Comparison of ENCODE assay signal across 16 cellular contexts in genomic region chr22:48858121-48858520, GRCh38.
DNase-seq lines count a peak whose midpoint lies in the region; ATAC-seq and TF ChIP-seq lines count a peak whose summit lies in the region.
"Had no signal": no experiment of that assay in that cellular context is flagged by ENCODE, and none has a peak within 500 bp of the region (broad histone marks: within the 10 kb centered on the region; RNA-seq: fewer than 3 reads in every experiment).

No MANE protein-coding gene starts in this region.

- no peak overlapping the region for H3K9ac ChIP-seq in H9 (ENCODE audit: extremely low read depth, insufficient read length, low read length)

- no peaks in the 10 kb centered on the region for H3K23me2 ChIP-seq in H9 (ENCODE audit: insufficient read length, low read depth, low read length, poor library complexity, severe bottlenecking)

- no peak overlapping the region for H3K4me3 ChIP-seq in Peyer's patch
- no peak overlapping the region for H3K4me3 ChIP-seq in gastroesophageal sphincter
- H3K4me3 ChIP-seq: A549, GM12878, GM23338 had no signal

- peaks cover 11 to 12% of the 10 kb centered on the region in 2 experiments; a peak in 3 of 5 replicates for H3K9me3 Mint-ChIP-seq in H9

- no peaks in the 10 kb centered on the region for H4K20me1 ChIP-seq in H9 (ENCODE audit: control insufficient read depth, insufficient read depth, insufficient read length)

- no peaks in the 10 kb centered on the region for H3K36me3 ChIP-seq in Peyer's patch
- no peaks in the 10 kb centered on the region for H3K36me3 ChIP-seq in gastroesophageal sphincter
- H3K36me3 ChIP-seq: BE2C had no signal

- H3K4ac ChIP-seq in H9 (ENCODE audit: low read depth, low read length) = no peak overlapping the region

- H2BK12ac ChIP-seq in H9 (ENCODE audit: insufficient read length, low read depth, low read length) = no peak overlapping the region

- no peak overlapping the region for H2AFZ ChIP-seq in H9 (ENCODE audit: low read length)
- H2AFZ ChIP-seq: GM23338 had no signal

- no peak overlapping the region for H2AK5ac ChIP-seq in H9 (ENCODE audit: insufficient read length, low read length)

- no peak overlapping the region for H4K8ac ChIP-seq in H9 (replicated peaks; ENCODE audit: insufficient read length, low read depth, low read length)

- no peak overlapping the region for H3K23ac ChIP-seq in H9 (ENCODE audit: insufficient read length, low read depth, low read length)

- H3K14ac ChIP-seq in H9 (ENCODE audit: insufficient read depth, low read length) = no peak overlapping the region

- H3K27me3 Mint-ChIP-seq in H9 (ENCODE audit: low read depth) = peaks cover 35% of the 10 kb centered on the region

- H3K27ac ChIP-seq in H9 (ENCODE audit: insufficient read length, low read depth, low read length) (no peak overlapping the region), Peyer's patch (no peak overlapping the region), gastroesophageal sphincter (no peak overlapping the region)
- H3K27ac ChIP-seq: A549, C4-2B, HL-60 had no signal

- H3K79me2 ChIP-seq in H9 (ENCODE audit: insufficient read depth, low read length) = no peaks in the 10 kb centered on the region

- no peaks in the 10 kb centered on the region for H3K79me1 ChIP-seq in H9 (ENCODE audit: insufficient read depth, low read depth, low read length, poor library complexity, severe bottlenecking)

- no peak overlapping the region for H3K56ac ChIP-seq in H9 (ENCODE audit: insufficient read length, low read depth, low read length)

- H4K91ac ChIP-seq in H9 (ENCODE audit: insufficient read length, low read depth, low read length) = no peak overlapping the region

- TF ChIP-seq POLR2A in Peyer's patch (IDR thresholded peaks at IDR 0.05) = no peak
- TF ChIP-seq POLR2A in gastroesophageal sphincter (IDR thresholded peaks at IDR 0.05) = no peak

- ATAC-seq in left lobe of liver (no peak), sciatic nerve (no peak), gastroesophageal sphincter (no peak), GM21360 (IDR thresholded peaks at IDR 0.05; ENCODE audit: unreplicated experiment) (no peak)
- ATAC-seq: A549, GM12878, GM23338 had no signal

- no peak overlapping the region for H3K4me3 Mint-ChIP-seq in H9
- H3K4me3 Mint-ChIP-seq: CD4-positive, alpha-beta memory T cell; GM23338 had no signal

- H2BK15ac ChIP-seq in H9 (ENCODE audit: low read depth, low read length) = no peak overlapping the region

- no peak overlapping the region for H3K18ac ChIP-seq in H9 (ENCODE audit: insufficient read length, low read depth, low read length)

- DNase-seq in H9 (peak; percentile 5), Peyer's patch (peak in 2 of 3 donors; percentile 32 to 33), left lobe of liver (ENCODE audit: low spot score) (peak; percentile 23), sciatic nerve (ENCODE audit: low spot score) (peak; percentile 53), NCI-H1048 (lab: John Stamatoyannopoulos, UW) (no peak)
- DNase-seq: BE2C; CD4-positive, alpha-beta memory T cell; DMS79; H7 had no signal

- no peak overlapping the region for H2BK120ac ChIP-seq in H9 (ENCODE audit: low read depth, low read length, poor library complexity, severe bottlenecking)

- no peaks in the 10 kb centered on the region for H3K9me3 ChIP-seq in H9 (ENCODE audit: control insufficient read depth, low read depth, low read length)
- no peaks in the 10 kb centered on the region for H3K9me3 ChIP-seq in Peyer's patch
- H3K9me3 ChIP-seq in gastroesophageal sphincter = no peaks in the 10 kb centered on the region
- H3K9me3 ChIP-seq: A549 had no signal

- no peak overlapping the region for H2BK5ac ChIP-seq in H9 (ENCODE audit: insufficient read length, low read length)

- no CpG with 5 or more reads among the region's 9 CpGs for WGBS in H9 (ENCODE audit: extremely low coverage, insufficient read length, low lambda C conversion rate)
- 89 to 90% methylated on average over 4 of the region's 9 CpGs for WGBS in gastroesophageal sphincter (ENCODE audit: low coverage in 1 of 2), 2 donors

- no peaks in the 10 kb centered on the region for H3K27me3 ChIP-seq in H9 (ENCODE audit: insufficient read depth, low read length)
- H3K27me3 ChIP-seq in Peyer's patch = no peaks in the 10 kb centered on the region
- H3K27me3 ChIP-seq in gastroesophageal sphincter = peaks cover 26% of the 10 kb centered on the region
- H3K27me3 ChIP-seq: BE2C had no signal

- intact Hi-C loops in sciatic nerve (cut with DNase I) = no loop called here

- H3K27ac Mint-ChIP-seq in H9 = peak overlapping the region in 1 of 3 experiments; percentile 44; a peak in 1 of 7 replicates
- H3K27ac Mint-ChIP-seq: GM23338 had no signal

- H2BK20ac ChIP-seq in H9 (ENCODE audit: low read depth, low read length, poor library complexity, severe bottlenecking) = no peak overlapping the region

- peaks cover 0 to 3% (median 0%) of the 10 kb centered on the region in 3 experiments; a peak in 3 of 7 replicates for H3K36me3 Mint-ChIP-seq in H9 (ENCODE audit: insufficient read depth in 1 of 3, low read depth in 3 of 3)
- H3K36me3 Mint-ChIP-seq: CD4-positive, alpha-beta memory T cell had no signal

- TF ChIP-seq EP300 in gastroesophageal sphincter (IDR thresholded peaks at IDR 0.05) = no peak

- H4K5ac ChIP-seq in H9 (ENCODE audit: insufficient read length, low read depth, low read length) = no peak overlapping the region

- TF ChIP-seq CTCF in H9 (conservative IDR thresholded peaks at IDR 0.05) (no peak), Peyer's patch (IDR thresholded peaks at IDR 0.05) (no peak), gastroesophageal sphincter (IDR thresholded peaks at IDR 0.05) (no peak)

- peaks cover 0 to 4% of the 10 kb centered on the region in 2 experiments; a peak in 1 of 4 replicates for H3K4me1 Mint-ChIP-seq in H9
- H3K4me1 Mint-ChIP-seq: CD4-positive, alpha-beta memory T cell; GM23338 had no signal

- no peak overlapping the region for H3T11ph ChIP-seq in H9 (ENCODE audit: low read length)

- no peak overlapping the region for H3K4me2 ChIP-seq in H9 (ENCODE audit: insufficient read depth, insufficient read length, low read length)
- H3K4me2 ChIP-seq: A549, GM23338 had no signal

- no peaks in the 10 kb centered on the region for H3K4me1 ChIP-seq in H9 (ENCODE audit: insufficient read depth, low read length)
- no peaks in the 10 kb centered on the region for H3K4me1 ChIP-seq in Peyer's patch
- H3K4me1 ChIP-seq in gastroesophageal sphincter = no peaks in the 10 kb centered on the region
- H3K4me1 ChIP-seq: A549, BE2C had no signal
